Comparison of ENCODE assay signal across 34 cellular contexts in the genomic region with DNA sequence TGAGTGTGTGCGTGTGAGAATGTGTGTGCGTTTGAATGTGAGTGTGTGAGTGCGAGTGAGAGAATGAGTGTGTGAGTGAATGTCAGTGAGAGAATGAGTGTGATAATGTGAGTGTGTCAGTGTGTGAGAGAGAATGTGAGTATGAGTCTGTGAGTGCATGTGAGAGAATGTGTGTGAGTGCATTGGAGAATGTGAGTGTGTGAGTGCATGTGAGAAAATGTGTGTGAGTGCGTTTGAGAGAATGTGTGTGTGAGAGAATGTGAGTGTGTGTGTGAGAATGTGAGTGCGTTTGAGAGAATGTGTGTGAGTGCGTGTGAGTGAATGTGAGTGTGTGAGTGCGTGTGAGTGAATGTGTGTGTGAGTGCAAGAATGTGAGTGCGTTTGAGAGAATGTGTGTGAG. TPM values are rescaled to one million over a fixed set of nuclear protein-coding genes. Genes with fewer than 3 reads are reported as not detected.
"Had no signal": no experiment of that assay in that cellular context is flagged by ENCODE, and none has a peak within 500 bp of the region (broad histone marks: within the 10 kb centered on the region; RNA-seq: fewer than 3 reads in every experiment).

No MANE protein-coding gene starts in this region.

- H3K36me3 ChIP-seq: colonic mucosa, esophagus muscularis mucosa, gastroesophageal sphincter, heart right ventricle, left lung, sigmoid colon, tibial artery, upper lobe of left lung had no signal

- H3K4me1 Mint-ChIP-seq: endodermal cell; mesothelial cell of epicardium; naive B cell; neural crest cell; stimulated activated memory B cell treated with anti-CD40 and anti-IgM and Interleukin-4, amounts not matched to agents 10 μg/mL and 1 μg/mL and 100 μg/mL, for 72 hours had no signal

- H3K36me3 Mint-ChIP-seq: mesothelial cell of epicardium; naive B cell; natural killer cell treated with Interleukin-12 subunit alpha and Interleukin-12 subunit beta and Interleukin-15 and Interleukin-18, amount 100 ng/mL, for 72 hours; stimulated activated memory B cell treated with anti-CD40 and anti-IgM and Interleukin-4, amounts not matched to agents 10 μg/mL and 1 μg/mL and 100 μg/mL, for 72 hours had no signal

- H3K79me2 ChIP-seq: parathyroid adenoma had no signal

- FAIRE-seq: endothelial cell of umbilical vein, islet of Langerhans had no signal

- H3K4me3 ChIP-seq: colonic mucosa, esophagus muscularis mucosa, gastroesophageal sphincter, heart right ventricle, left lung, mucosa of descending colon, sigmoid colon, testis, tibial artery, upper lobe of left lung had no signal

- H3K27me3 Mint-ChIP-seq: stimulated activated memory B cell treated with anti-CD40 and anti-IgM and Interleukin-4, amounts not matched to agents 10 μg/mL and 1 μg/mL and 100 μg/mL, for 72 hours had no signal

- H3K9ac ChIP-seq: parathyroid adenoma had no signal

- H3K9me3 ChIP-seq: colonic mucosa, esophagus muscularis mucosa, gastroesophageal sphincter, heart right ventricle, left lung, mucosa of descending colon, sigmoid colon, testis, tibial artery, upper lobe of left lung had no signal

- H2AFZ ChIP-seq: parathyroid adenoma had no signal

- H3K27me3 ChIP-seq: colonic mucosa, testis, upper lobe of left lung had no signal

- H3K9me3 Mint-ChIP-seq: dendritic cell treated with granulocyte-macrophage colony-stimulating factor and Interleukin-4, amounts not matched to agents 40 ng/mL and 50 ng/mL, for 4 days; endodermal cell; mesothelial cell of epicardium; naive B cell; natural killer cell treated with Interleukin-12 subunit alpha and Interleukin-12 subunit beta and Interleukin-15 and Interleukin-18, amount 100 ng/mL, for 72 hours; neural crest cell had no signal

- DNase-seq: colonic mucosa; effector CD8-positive, alpha-beta T cell; endodermal cell; foreskin keratinocyte; heart right ventricle; hippocampal formation; left cardiac atrium; left lung; mesenchymal stem cell; mucosa of descending colon; naive B cell; sigmoid colon; stimulated activated CD4-positive, alpha-beta T cell treated with anti-CD3 and anti-CD28 coated beads, Interleukin-4, amount 100 ng/mL, for 4 hours; stimulated activated naive CD8-positive, alpha-beta T cell treated with anti-CD3 and anti-CD28 coated beads, Interleukin-15, Interleukin-2, amounts not matched to agents 100 U/mL and 50 U/mL, for 24 hours; substantia nigra; testis; tibial artery; upper lobe of left lung had no signal

- H3K4me3 Mint-ChIP-seq: dendritic cell treated with granulocyte-macrophage colony-stimulating factor and Interleukin-4, amounts not matched to agents 40 ng/mL and 50 ng/mL, for 4 days; endodermal cell; mesothelial cell of epicardium; naive B cell; natural killer cell treated with Interleukin-12 subunit alpha and Interleukin-12 subunit beta and Interleukin-15 and Interleukin-18, amount 100 ng/mL, for 72 hours; neural crest cell; stimulated activated memory B cell treated with anti-CD40 and anti-IgM and Interleukin-4, amounts not matched to agents 10 μg/mL and 1 μg/mL and 100 μg/mL, for 72 hours had no signal

- H3K27ac Mint-ChIP-seq: dendritic cell treated with granulocyte-macrophage colony-stimulating factor and Interleukin-4, amounts not matched to agents 40 ng/mL and 50 ng/mL, for 4 days; endodermal cell; mesothelial cell of epicardium; naive B cell; natural killer cell treated with Interleukin-12 subunit alpha and Interleukin-12 subunit beta and Interleukin-15 and Interleukin-18, amount 100 ng/mL, for 72 hours; progenitor cell of endocrine pancreas; stimulated activated memory B cell treated with anti-CD40 and anti-IgM and Interleukin-4, amounts not matched to agents 10 μg/mL and 1 μg/mL and 100 μg/mL, for 72 hours had no signal

- H3K4me1 ChIP-seq: colonic mucosa, esophagus muscularis mucosa, foreskin keratinocyte, gastroesophageal sphincter, heart right ventricle, left lung, parathyroid adenoma, sigmoid colon, testis, tibial artery, upper lobe of left lung had no signal

- H3K27ac ChIP-seq: colonic mucosa, esophagus muscularis mucosa, foreskin keratinocyte, gastroesophageal sphincter, heart right ventricle, left lung, parathyroid adenoma, sigmoid colon, testis, tibial artery, upper lobe of left lung had no signal

RNA-seq across cellular contexts. Expression of gene LHX2, which starts 39.0 kb away (rescaled TPM):
- total RNA-seq: endothelial cell of umbilical vein; epithelial cell of proximal tubule; esophagus muscularis mucosa; fibroblast of lung; foreskin keratinocyte; gastroesophageal sphincter; kidney epithelial cell; left lung; lung microvascular endothelial cell; mesothelial cell of epicardium; mucosa of descending colon; natural killer cell treated with Interleukin-12 subunit alpha and Interleukin-12 subunit beta and Interleukin-15 and Interleukin-18, amount 100 ng/mL, for 72 hours; osteoblast; progenitor cell of endocrine pancreas; upper lobe of left lung had no signal
- polyA plus RNA-seq: endothelial cell of umbilical vein, fibroblast of lung, foreskin keratinocyte, sigmoid colon had no signal
